7 cellular contexts compared by ENCODE assay signal in the genomic region with DNA sequence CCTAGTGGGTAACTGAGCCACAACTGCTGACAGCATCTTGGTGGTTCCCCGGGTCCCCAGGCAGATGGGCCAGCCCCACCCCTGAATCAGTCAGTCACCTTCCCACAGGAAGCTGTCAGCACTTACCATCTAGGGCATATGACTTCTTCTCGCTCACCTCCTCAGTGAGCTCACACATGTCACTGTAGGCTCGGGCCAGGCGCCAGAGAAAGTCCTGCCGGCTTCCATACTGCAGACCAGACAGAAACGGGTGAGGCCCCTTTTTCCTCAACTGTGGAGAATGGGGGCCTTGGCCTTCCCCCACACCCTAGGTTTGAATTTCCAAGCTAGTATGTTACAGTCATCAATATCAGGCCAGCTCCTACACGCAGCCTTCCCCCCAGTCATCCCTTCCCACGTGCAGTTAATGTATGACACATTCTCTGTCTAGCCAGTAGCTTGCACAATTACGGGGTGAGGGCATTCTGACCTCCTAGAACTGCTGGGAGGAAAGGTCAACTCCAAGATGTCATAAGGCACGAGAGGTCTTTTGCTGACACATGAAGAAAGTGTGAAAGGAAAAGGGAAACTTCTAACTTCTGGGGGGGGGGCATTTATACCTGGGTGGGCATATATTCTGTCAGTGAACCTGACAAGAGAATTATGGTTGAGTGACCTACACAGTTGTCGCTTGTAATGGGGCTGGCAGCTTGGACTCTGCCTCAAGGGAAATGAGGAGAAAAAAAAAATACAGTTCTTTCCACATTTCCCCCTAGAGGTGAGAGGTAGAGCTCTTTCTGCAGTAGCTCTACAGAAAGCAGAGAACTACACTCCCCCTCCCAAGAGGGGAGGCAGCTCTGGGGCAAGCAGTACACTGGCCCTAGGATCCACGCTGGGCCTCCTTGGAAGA. TPM values are rescaled to one million over a fixed set of nuclear protein-coding genes. Genes with fewer than 3 reads are reported as not detected.
A peak's percentile ranks its signal among the peaks of the same experiment; 100 is the strongest.
DNase-seq lines count a peak whose midpoint lies in the region; ATAC-seq lines count a peak whose summit lies in the region.

No MANE protein-coding gene starts in this region.

- peak; percentile 59 to 62 for DNase-seq in activated CD4-positive, alpha-beta T cell treated with anti-CD3 and anti-CD28 coated beads for 4 hours
- DNase-seq in stimulated activated CD4-positive, alpha-beta T cell treated with anti-CD3 and anti-CD28 coated beads, Interleukin-2, amount 100 ng/mL, for 24 hours, result peak; percentile 59 to 63
- DNase-seq in NCI-H1930 (lab: John Stamatoyannopoulos, UW) (no peak), cerebellar cortex (ENCODE audit: low spot score) (no peak)

- peak; percentile 77 for ATAC-seq in HG02798 (IDR thresholded peaks at IDR 0.05; ENCODE audit: poor library complexity, unreplicated experiment)
- peak; percentile 50 for ATAC-seq in esophagus mucosa
- no peak for ATAC-seq in HG02840 (IDR thresholded peaks at IDR 0.05; ENCODE audit: low FRiP score, unreplicated experiment)

RNA-seq across cellular contexts. Expression of gene RMDN3, which starts 10.9 kb away (rescaled TPM):
- 21.2 TPM for total RNA-seq in esophagus mucosa

RNA-seq across cellular contexts. Expression of gene GCHFR, which starts 19.7 kb away (rescaled TPM):
- 13.0 TPM for total RNA-seq in esophagus mucosa

RNA-seq across cellular contexts. Expression of gene C15orf62, which starts 25.6 kb away (rescaled TPM):
- 4.0 TPM for total RNA-seq in esophagus mucosa

RNA-seq across cellular contexts. Expression of gene RAD51, which starts 49.2 kb away (rescaled TPM):
- 8.2 TPM for total RNA-seq in esophagus mucosa

Comparison
In these comparisons a context has a peak if more than half of its experiments do, and no peak if none do; other contexts are left out.
1. DNase-seq: peak in activated CD4-positive, alpha-beta T cell treated with anti-CD3 and anti-CD28 coated beads for 4 hours (2 of 2) and stimulated activated CD4-positive, alpha-beta T cell treated with anti-CD3 and anti-CD28 coated beads, Interleukin-2, amount 100 ng/mL, for 24 hours (2 of 2); none in NCI-H1930 (0 of 2) and cerebellar cortex (single experiment).